18 cellular contexts compared by ENCODE assay signal in genomic region chr19:29795882-29796523, GRCh38.
"Had no signal": no experiment of that assay in that cellular context is flagged by ENCODE, and none has a peak within 500 bp of the region (broad histone marks: within the 10 kb centered on the region; RNA-seq: fewer than 3 reads in every experiment).

No MANE protein-coding gene starts in this region.

- H3K36me3 ChIP-seq: left lung, right atrium auricular region, thoracic aorta had no signal

- H3K27me3 ChIP-seq: right atrium auricular region had no signal

- H3K9me3 ChIP-seq: left lung, psoas muscle, right atrium auricular region, thoracic aorta had no signal

- H3K4me3 Mint-ChIP-seq: activated CD4-positive, alpha-beta memory T cell treated with anti-CD3 and anti-CD28 coated beads for 36 hours; activated naive CD4-positive, alpha-beta T cell treated with anti-CD3 and anti-CD28 coated beads, Interleukin-2, amount 50 U/mL, for 24 hours; activated T-helper 1 cell treated with anti-CD3 and anti-CD28 coated beads, Interleukin-12 subunit alpha, Interleukin-12 subunit beta, Interleukin-2, Interleukin-4 antibody, amounts not matched to agents 30 ng/mL and 10 ng/mL and 1 ng/mL, durations not matched to agents 14 hours and 24 hours and 36 hours; dendritic cell treated with granulocyte-macrophage colony-stimulating factor and Interleukin-4, amounts not matched to agents 40 ng/mL and 50 ng/mL, for 4 days; mesothelial cell of epicardium; naive thymus-derived CD8-positive, alpha-beta T cell had no signal

- H3K4me3 ChIP-seq: left lung, psoas muscle, right atrium auricular region, thoracic aorta had no signal

- H3K27me3 Mint-ChIP-seq: activated CD4-positive, alpha-beta memory T cell treated with anti-CD3 and anti-CD28 coated beads for 36 hours; activated naive CD4-positive, alpha-beta T cell treated with anti-CD3 and anti-CD28 coated beads, Interleukin-2, amount 50 U/mL, for 24 hours had no signal

- H3K27ac ChIP-seq: left lung, psoas muscle, right atrium auricular region, thoracic aorta had no signal

- H3K9me3 Mint-ChIP-seq: activated CD4-positive, alpha-beta memory T cell treated with anti-CD3 and anti-CD28 coated beads for 36 hours; activated naive CD4-positive, alpha-beta T cell treated with anti-CD3 and anti-CD28 coated beads, Interleukin-2, amount 50 U/mL, for 24 hours; activated T-helper 1 cell treated with anti-CD3 and anti-CD28 coated beads, Interleukin-12 subunit alpha, Interleukin-12 subunit beta, Interleukin-2, Interleukin-4 antibody, amounts not matched to agents 30 ng/mL and 10 ng/mL and 1 ng/mL, durations not matched to agents 14 hours and 24 hours and 36 hours; dendritic cell treated with granulocyte-macrophage colony-stimulating factor and Interleukin-4, amounts not matched to agents 40 ng/mL and 50 ng/mL, for 4 days; mesothelial cell of epicardium; naive thymus-derived CD8-positive, alpha-beta T cell had no signal

- H3K36me3 Mint-ChIP-seq: activated CD4-positive, alpha-beta memory T cell treated with anti-CD3 and anti-CD28 coated beads for 36 hours; activated naive CD4-positive, alpha-beta T cell treated with anti-CD3 and anti-CD28 coated beads, Interleukin-2, amount 50 U/mL, for 24 hours; mesothelial cell of epicardium had no signal

- H3K27ac Mint-ChIP-seq: activated CD4-positive, alpha-beta memory T cell treated with anti-CD3 and anti-CD28 coated beads for 36 hours; activated naive CD4-positive, alpha-beta T cell treated with anti-CD3 and anti-CD28 coated beads, Interleukin-2, amount 50 U/mL, for 24 hours; activated T-helper 1 cell treated with anti-CD3 and anti-CD28 coated beads, Interleukin-12 subunit alpha, Interleukin-12 subunit beta, Interleukin-2, Interleukin-4 antibody, amounts not matched to agents 30 ng/mL and 10 ng/mL and 1 ng/mL, durations not matched to agents 14 hours and 24 hours and 36 hours; dendritic cell treated with granulocyte-macrophage colony-stimulating factor and Interleukin-4, amounts not matched to agents 40 ng/mL and 50 ng/mL, for 4 days; mesothelial cell of epicardium had no signal

- DNase-seq: activated CD4-positive, alpha-beta memory T cell treated with anti-CD3 and anti-CD28 coated beads for 36 hours; activated CD4-positive, alpha-beta T cell treated with anti-CD3 and anti-CD28 coated beads for 48 hours; activated gamma-delta T cell; effector CD4-positive, alpha-beta T cell; erythroblast; foreskin fibroblast; left lung; mammary epithelial cell; naive thymus-derived CD8-positive, alpha-beta T cell; stimulated activated CD4-positive, alpha-beta T cell treated with anti-CD3 and anti-CD28 coated beads, Interleukin-4, amount 100 ng/mL, for 24 hours; stimulated activated naive CD4-positive, alpha-beta T cell treated with Interleukin-2 at 50 U/mL for 16 hours had no signal

- H3K4me1 ChIP-seq: left lung, psoas muscle, right atrium auricular region had no signal

- H3K4me1 Mint-ChIP-seq: activated naive CD4-positive, alpha-beta T cell treated with anti-CD3 and anti-CD28 coated beads, Interleukin-2, amount 50 U/mL, for 24 hours had no signal
